ENCODE assay signal across 8 cellular contexts in the genomic region with DNA sequence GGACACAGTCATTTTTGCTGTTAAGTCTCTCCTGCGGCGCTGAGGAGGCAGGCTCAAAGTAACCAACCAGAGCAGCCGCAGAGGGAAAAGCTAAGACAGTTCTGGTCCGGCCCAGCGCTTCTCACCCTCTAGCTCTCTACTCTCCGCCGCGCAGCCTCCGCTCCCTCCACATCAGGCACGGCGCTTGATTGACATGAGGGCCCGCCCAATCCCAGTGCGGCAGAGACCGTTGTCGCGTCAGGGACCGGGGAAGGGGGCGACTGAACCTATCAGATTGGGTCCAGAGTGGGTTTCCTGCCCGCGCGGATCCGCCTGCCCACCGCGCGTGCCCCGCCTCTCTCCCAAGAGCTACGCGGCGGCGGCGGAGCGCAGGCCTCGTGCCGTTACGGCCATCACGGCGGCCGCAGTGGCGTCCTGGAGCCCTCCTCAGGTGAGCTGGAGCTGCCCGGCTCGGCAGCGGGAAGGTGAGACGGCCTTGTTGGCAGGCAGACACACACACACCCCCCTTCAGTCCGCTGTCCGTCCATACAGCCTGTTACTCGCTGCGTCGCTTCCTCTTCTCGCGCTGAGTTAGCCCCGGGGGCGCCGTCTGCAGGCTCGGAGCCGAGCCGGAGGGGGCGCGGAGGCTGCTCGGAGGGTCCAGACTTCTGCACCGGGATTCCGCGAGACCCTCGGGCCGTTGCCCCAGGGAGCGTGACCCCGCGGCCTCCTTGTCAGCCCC. TPM values are rescaled to one million over a fixed set of nuclear protein-coding genes. Genes with fewer than 3 reads are reported as not detected.
A peak's percentile ranks its signal among the peaks of the same experiment; 100 is the strongest.
DNase-seq lines count a peak whose midpoint lies in the region; ATAC-seq, FAIRE-seq and TF ChIP-seq lines count a peak whose summit lies in the region.

A gene (plus strand): TSS at position 319 of the 721 bp plus-strand sequence. CDS start 65,794 bp downstream, outside the sequence.

- no peak within 1 kb of the TSS for H2AFZ ChIP-seq in H9 (ENCODE audit: low read length)

- no peak within 1 kb of the TSS for H4K91ac ChIP-seq in H9 (ENCODE audit: insufficient read length, low read depth, low read length)

- peak within 1 kb of the TSS; percentile 81 for H3K4me2 ChIP-seq in H9 (ENCODE audit: insufficient read depth, insufficient read length, low read length)

- H3K27me3 Mint-ChIP-seq in H9 (ENCODE audit: low read depth) (no peaks in the 10 kb centered on the region), nephron progenitor cell (ENCODE audit: low read depth, poor library complexity) (peaks cover 8% of the 10 kb centered on the region)
- no peaks in the 10 kb centered on the region for H3K27me3 Mint-ChIP-seq in stimulated activated naive CD8-positive, alpha-beta T cell treated with anti-CD3 and anti-CD28 coated beads, Interleukin-15, amount 100 ng/mL, for 72 hours

- H3K36me3 ChIP-seq in MG63 = peaks cover 17% of the 10 kb centered on the region

- peak; percentile 98 for ATAC-seq in stimulated activated naive CD8-positive, alpha-beta T cell treated with anti-CD3 and anti-CD28 coated beads, Interleukin-15, amount 100 ng/mL, for 72 hours

- H2BK20ac ChIP-seq in H9 (ENCODE audit: low read depth, low read length, poor library complexity, severe bottlenecking) = no peak within 1 kb of the TSS

- H3K27me3 ChIP-seq in H9 (ENCODE audit: insufficient read depth, low read length) (no peaks in the 10 kb centered on the region), MG63 (no peaks in the 10 kb centered on the region)

- H3K36me3 Mint-ChIP-seq in H9 (ENCODE audit: insufficient read depth in 1 of 3, low read depth in 3 of 3) = peaks cover 3 to 16% (median 7%) of the 10 kb centered on the region in 3 experiments; a peak in 4 of 7 replicates
- H3K36me3 Mint-ChIP-seq in nephron progenitor cell (ENCODE audit: low read depth) = peaks cover 56% of the 10 kb centered on the region

- H3T11ph ChIP-seq in H9 (ENCODE audit: low read length) = no peak within 1 kb of the TSS

- peak within 1 kb of the TSS; percentile 77 for H3K9ac ChIP-seq in H9 (ENCODE audit: extremely low read depth, insufficient read length, low read length)

- no peak within 1 kb of the TSS for H2BK15ac ChIP-seq in H9 (ENCODE audit: low read depth, low read length)

- H2BK5ac ChIP-seq in H9 (ENCODE audit: insufficient read length, low read length) = no peak within 1 kb of the TSS

- H3K4me3 ChIP-seq in MG63 (peak within 1 kb of the TSS; percentile 72), fibroblast of the aortic adventitia (ENCODE audit: low read depth, low read length) (peak within 1 kb of the TSS; percentile 92)

- H3K4me1 ChIP-seq in H9 (ENCODE audit: insufficient read depth, low read length) = peaks cover 2% of the 10 kb centered on the region; the same call in 1 of the 2 replicates

- peaks cover 5% of the 10 kb centered on the region; the same call in 1 of the 2 replicates for H3K79me2 ChIP-seq in H9 (ENCODE audit: insufficient read depth, low read length)

- DNase-seq in H9 (peak; percentile 98), MG63 (peak; percentile 100), SHP77 treated with DMSO at 0.1 percent for 48 hours (lab: John Stamatoyannopoulos, UW) (peak; percentile 86), fibroblast of the aortic adventitia (ENCODE audit: low read depth) (peak; percentile 97), nephron progenitor cell (peak; percentile 97)
- DNase-seq in activated effector memory CD4-positive, alpha-beta T cell treated with anti-CD3 and anti-CD28 coated beads, Interleukin-2, amount 50 U/mL, for 16 hours = peak; percentile 100
- peak; percentile 96 to 99 for DNase-seq in stimulated activated naive CD8-positive, alpha-beta T cell treated with anti-CD3 and anti-CD28 coated beads, Interleukin-15, amount 100 ng/mL, for 72 hours

- no peak within 1 kb of the TSS for H3K23ac ChIP-seq in H9 (ENCODE audit: insufficient read length, low read depth, low read length)

- H2AK5ac ChIP-seq in H9 (ENCODE audit: insufficient read length, low read length) = no peak within 1 kb of the TSS

- no peak within 1 kb of the TSS for H4K8ac ChIP-seq in H9 (replicated peaks; ENCODE audit: insufficient read length, low read depth, low read length)

- H3K9me3 ChIP-seq in H9 (ENCODE audit: control insufficient read depth, low read depth, low read length) (no peaks in the 10 kb centered on the region), MG63 (no peaks in the 10 kb centered on the region)

- peak within 1 kb of the TSS; percentile 30 for H3K18ac ChIP-seq in H9 (ENCODE audit: insufficient read length, low read depth, low read length)

- FAIRE-seq in G401.6 (lab: Jason Lieb, UNC) = peak; percentile 93

- no peaks in the 10 kb centered on the region for H3K9me3 Mint-ChIP-seq in H9
- peaks cover 32% of the 10 kb centered on the region for H3K9me3 Mint-ChIP-seq in nephron progenitor cell
- H3K9me3 Mint-ChIP-seq in stimulated activated naive CD8-positive, alpha-beta T cell treated with anti-CD3 and anti-CD28 coated beads, Interleukin-15, amount 100 ng/mL, for 72 hours = peaks cover 0 to 4% of the 10 kb centered on the region in 2 donors

- no peak within 1 kb of the TSS for H4K5ac ChIP-seq in H9 (ENCODE audit: insufficient read length, low read depth, low read length)

- H3K4me1 Mint-ChIP-seq in H9 (peaks cover 29 to 41% of the 10 kb centered on the region in 2 experiments), nephron progenitor cell (peaks cover 50% of the 10 kb centered on the region)
- H3K4me1 Mint-ChIP-seq in stimulated activated naive CD8-positive, alpha-beta T cell treated with anti-CD3 and anti-CD28 coated beads, Interleukin-15, amount 100 ng/mL, for 72 hours = peaks cover 54% of the 10 kb centered on the region

- no peaks in the 10 kb centered on the region for H4K20me1 ChIP-seq in H9 (ENCODE audit: control insufficient read depth, insufficient read depth, insufficient read length)

- H3K23me2 ChIP-seq in H9 (ENCODE audit: insufficient read length, low read depth, low read length, poor library complexity, severe bottlenecking) = peaks cover 14% of the 10 kb centered on the region

- H3K27ac Mint-ChIP-seq in H9 (peak within 1 kb of the TSS; percentile 93 to 97 (median 96)), nephron progenitor cell (peak within 1 kb of the TSS; percentile 99)
- peak within 1 kb of the TSS; percentile 96 to 98 for H3K27ac Mint-ChIP-seq in stimulated activated naive CD8-positive, alpha-beta T cell treated with anti-CD3 and anti-CD28 coated beads, Interleukin-15, amount 100 ng/mL, for 72 hours

- H3K27ac ChIP-seq in H9 (ENCODE audit: insufficient read length, low read depth, low read length) = no peak within 1 kb of the TSS

- no CpG with 5 or more reads among the region's 67 CpGs for WGBS in H9 (ENCODE audit: extremely low coverage, insufficient read length, low lambda C conversion rate)

- H3K4me3 Mint-ChIP-seq in H9 = peak within 1 kb of the TSS; percentile 86 to 96
- peak within 1 kb of the TSS; percentile 98 for H3K4me3 Mint-ChIP-seq in nephron progenitor cell
- peak within 1 kb of the TSS; percentile 96 to 97 for H3K4me3 Mint-ChIP-seq in stimulated activated naive CD8-positive, alpha-beta T cell treated with anti-CD3 and anti-CD28 coated beads, Interleukin-15, amount 100 ng/mL, for 72 hours

- no peak within 1 kb of the TSS for H2BK12ac ChIP-seq in H9 (ENCODE audit: insufficient read length, low read depth, low read length)

- no peaks in the 10 kb centered on the region for H3K79me1 ChIP-seq in H9 (ENCODE audit: insufficient read depth, low read depth, low read length, poor library complexity, severe bottlenecking)

- H3K14ac ChIP-seq in H9 (ENCODE audit: insufficient read depth, low read length) = peak within 1 kb of the TSS; percentile 30

- no peak within 1 kb of the TSS for H3K56ac ChIP-seq in H9 (ENCODE audit: insufficient read length, low read depth, low read length)

- no peak within 1 kb of the TSS for H2BK120ac ChIP-seq in H9 (ENCODE audit: low read depth, low read length, poor library complexity, severe bottlenecking)

- TF ChIP-seq CTCF in H9 (conservative IDR thresholded peaks at IDR 0.05) = 0 out of 3 replicates have a peak, but pooled peaks have one; percentile 31
- TF ChIP-seq CTCF in fibroblast of the aortic adventitia (IDR thresholded peaks at IDR 0.05; ENCODE audit: insufficient read depth, low read length) = no peak
- TF ChIP-seq CTCF in nephron progenitor cell (IDR thresholded peaks at IDR 0.05) = no peak

- H3K4ac ChIP-seq in H9 (ENCODE audit: low read depth, low read length) = no peak within 1 kb of the TSS

RNA-seq across cellular contexts. Expression of the gene that starts here (rescaled TPM):
- total RNA-seq in H9 (2021) (26.4 and 27.5 TPM in 2 replicates), fibroblast of the aortic adventitia (ENCODE audit: low replicate concordance) (42.6 and 244 TPM in 2 replicates)
- total RNA-seq in MG63 (2014; rRNA removed; shearing (Covaris generic); ENCODE audit: low replicate concordance) = 48.6 and 107 TPM in 2 replicates
